ENCODE assay signal across 8 cellular contexts in the genomic region with DNA sequence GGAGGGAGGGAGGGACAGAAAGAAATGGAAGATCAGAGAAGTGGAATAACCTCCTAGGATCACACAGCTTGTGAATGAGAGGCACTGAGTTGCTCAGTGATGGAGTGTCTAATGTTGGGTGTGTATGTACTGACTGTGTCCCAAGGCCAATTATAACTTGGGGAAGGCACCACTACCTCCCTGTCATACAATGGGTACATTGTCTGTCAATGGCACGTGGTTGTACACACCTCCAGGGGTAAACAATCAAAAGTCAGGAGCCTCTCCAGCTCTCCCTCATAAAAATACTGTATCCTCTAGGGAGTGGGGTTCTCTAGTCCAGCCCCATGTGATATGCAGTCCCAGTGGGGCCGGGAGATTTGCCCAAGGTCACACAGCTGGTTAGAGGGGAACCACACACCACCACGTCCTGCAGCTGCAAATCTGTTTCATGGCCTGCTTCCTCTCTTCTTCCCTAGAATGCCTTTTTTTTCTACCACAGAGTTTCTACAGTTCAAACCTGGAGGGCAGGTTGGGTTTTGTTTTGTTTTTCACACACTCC.
DNase-seq lines count a peak whose midpoint lies in the region; ATAC-seq and TF ChIP-seq lines count a peak whose summit lies in the region.

No MANE protein-coding gene starts in this region.

- H4K20me1 ChIP-seq in BLaER1, result no peaks in the 10 kb centered on the region

- ATAC-seq in GM19328 (IDR thresholded peaks at IDR 0.05; ENCODE audit: unreplicated experiment) (peak; percentile 85), HG03175 (IDR thresholded peaks at IDR 0.05; ENCODE audit: unreplicated experiment) (peak; percentile 70), WTC11 (no peak)

- POLR2A ChIA-PET in WTC11 (lab: Charles Lee), result no interaction called here

- H3K4me3 Mint-ChIP-seq in WTC11 (no peak overlapping the region), progenitor cell of endocrine pancreas (ENCODE audit: low read depth) (no peak overlapping the region)

- peaks cover 70% of the 10 kb centered on the region for H3K4me1 ChIP-seq in BLaER1

- H3K4me1 Mint-ChIP-seq in WTC11 (peaks cover 37% of the 10 kb centered on the region), progenitor cell of endocrine pancreas (ENCODE audit: low read depth) (peaks cover 20% of the 10 kb centered on the region)

- H3K27me3 Mint-ChIP-seq in WTC11 (ENCODE audit: low read depth) (no peaks in the 10 kb centered on the region), progenitor cell of endocrine pancreas (peaks cover 5% of the 10 kb centered on the region)

- H3K27ac Mint-ChIP-seq in WTC11, result no peak overlapping the region
- H3K27ac Mint-ChIP-seq in progenitor cell of endocrine pancreas, result no peak overlapping the region

- CTCF ChIA-PET in WTC11 (lab: Charles Lee), result interaction anchor here (1.0 kb wide), 1 partner anchor 47 kb away, joined by 5 read pairs; no protein-coding TSS in a partner anchor

- H3K36me3 Mint-ChIP-seq in WTC11, result no peaks in the 10 kb centered on the region
- no peaks in the 10 kb centered on the region for H3K36me3 Mint-ChIP-seq in progenitor cell of endocrine pancreas (ENCODE audit: insufficient read depth)

- H3K9me3 ChIP-seq in BLaER1, result no peaks in the 10 kb centered on the region

- H3K9ac ChIP-seq in BLaER1, result no peak overlapping the region

- DNase-seq in WTC11 (ENCODE audit: low spot score) (no peak), NOMO-1 treated with DMSO at 0.1 percent for 48 hours (lab: John Stamatoyannopoulos, UW; ENCODE audit: unreplicated experiment) (no peak), progenitor cell of endocrine pancreas (ENCODE audit: low spot score, unreplicated experiment) (no peak), iPS-NIHi7 (ENCODE audit: extremely low spot score) (no peak), HCEC 1CT (no peak)

- H3K4me2 ChIP-seq in BLaER1, result peak overlapping the region; percentile 92

- H3K27me3 ChIP-seq in BLaER1, result no peaks in the 10 kb centered on the region

- no peaks in the 10 kb centered on the region for H3K36me3 ChIP-seq in BLaER1

- H3K4me3 ChIP-seq in BLaER1, result no peak overlapping the region

- H3K9me3 Mint-ChIP-seq in WTC11, result no peaks in the 10 kb centered on the region; the same call in 1 of the 2 replicates
- H3K9me3 Mint-ChIP-seq in progenitor cell of endocrine pancreas (ENCODE audit: low read depth), result no peaks in the 10 kb centered on the region

- H3K27ac ChIP-seq in BLaER1, result peak overlapping the region; percentile 75; the same call in 1 of the 2 replicates

- TF ChIP-seq CTCF in WTC11 (IDR thresholded peaks at IDR 0.05) (no peak), progenitor cell of endocrine pancreas (IDR thresholded peaks at IDR 0.05; ENCODE audit: unreplicated experiment) (no peak)

TF ChIP-seq in WTC11, 78 proteins besides CTCF, POLR2A, EP300 and RAD21:
- TF ChIP-seq, protein P1, sequence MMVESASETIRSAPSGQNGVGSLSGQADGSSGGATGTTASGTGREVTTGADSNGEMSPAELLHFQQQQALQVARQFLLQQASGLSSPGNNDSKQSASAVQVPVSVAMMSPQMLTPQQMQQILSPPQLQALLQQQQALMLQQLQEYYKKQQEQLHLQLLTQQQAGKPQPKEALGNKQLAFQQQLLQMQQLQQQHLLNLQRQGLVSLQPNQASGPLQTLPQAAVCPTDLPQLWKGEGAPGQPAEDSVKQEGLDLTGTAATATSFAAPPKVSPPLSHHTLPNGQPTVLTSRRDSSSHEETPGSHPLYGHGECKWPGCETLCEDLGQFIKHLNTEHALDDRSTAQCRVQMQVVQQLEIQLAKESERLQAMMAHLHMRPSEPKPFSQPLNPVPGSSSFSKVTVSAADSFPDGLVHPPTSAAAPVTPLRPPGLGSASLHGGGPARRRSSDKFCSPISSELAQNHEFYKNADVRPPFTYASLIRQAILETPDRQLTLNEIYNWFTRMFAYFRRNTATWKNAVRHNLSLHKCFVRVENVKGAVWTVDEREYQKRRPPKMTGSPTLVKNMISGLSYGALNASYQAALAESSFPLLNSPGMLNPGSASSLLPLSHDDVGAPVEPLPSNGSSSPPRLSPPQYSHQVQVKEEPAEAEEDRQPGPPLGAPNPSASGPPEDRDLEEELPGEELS (CRISPR knock-in tag; IDR thresholded peaks at IDR 0.05), result no peak
- TF ChIP-seq GABPB1 (CRISPR knock-in tag; IDR thresholded peaks at IDR 0.05), result peak; percentile 55; the same call in 1 of the 2 replicates
